ENCODE assay signal across 8 cellular contexts in the genomic region with DNA sequence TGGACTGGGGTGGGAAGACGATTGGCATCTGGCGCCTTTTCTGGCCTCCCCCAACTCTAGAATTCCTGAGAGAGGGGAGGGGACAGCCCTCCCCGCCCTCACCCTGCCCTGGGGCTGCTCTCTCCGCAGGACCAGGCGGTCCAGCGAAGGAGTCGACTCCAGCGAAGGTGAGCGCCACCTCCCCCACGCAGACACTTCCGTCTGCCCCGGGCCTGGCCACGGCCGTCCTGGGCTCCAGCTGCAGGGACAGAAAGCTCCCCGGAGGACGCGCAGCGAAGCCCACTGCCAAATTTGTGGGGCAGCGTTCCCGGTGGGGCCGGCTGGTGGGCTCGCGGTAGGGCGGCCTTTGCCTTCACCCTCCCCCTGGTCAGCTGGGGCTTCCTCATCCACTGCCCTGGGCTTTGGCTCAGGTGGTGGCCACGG. TPM values are rescaled to one million over a fixed set of nuclear protein-coding genes. Genes with fewer than 3 reads are reported as not detected.
DNase-seq lines count a peak whose midpoint lies in the region; ATAC-seq and TF ChIP-seq lines count a peak whose summit lies in the region.

No MANE protein-coding gene starts in this region.

- peak overlapping the region; percentile 94 for H3K4me2 ChIP-seq in mesendoderm (ENCODE audit: low read length)

- H3K4me1 ChIP-seq in BE2C (peaks cover 14% of the 10 kb centered on the region), mesendoderm (ENCODE audit: control insufficient read depth, low read depth, low read length) (peaks cover 7% of the 10 kb centered on the region), uterus (no peaks in the 10 kb centered on the region)

- H4K8ac ChIP-seq in mesendoderm (ENCODE audit: low read depth, low read length): no peak overlapping the region

- TF ChIP-seq CTCF in BE2C (IDR thresholded peaks at IDR 0.05; ENCODE audit: low read depth, low read length): no peak
- TF ChIP-seq CTCF in NB4 (IDR thresholded peaks at IDR 0.05; ENCODE audit: low read depth, low read length): no peak
- TF ChIP-seq CTCF in coronary artery (IDR thresholded peaks at IDR 0.05): no peak
- no peak for TF ChIP-seq CTCF in uterus (IDR thresholded peaks at IDR 0.05)

- DNase-seq in BE2C: no peak
- peak; percentile 27 for DNase-seq in NB4 (ENCODE audit: low read depth)
- no peak for DNase-seq in coronary artery (ENCODE audit: low spot score)
- DNase-seq in mesendoderm: peak; percentile 70
- peak; percentile 31 to 40 for DNase-seq in uterus

- H3K4ac ChIP-seq in mesendoderm (ENCODE audit: low read depth, low read length): peak overlapping the region; percentile 90

- H3K27ac ChIP-seq in coronary artery (peak overlapping the region; percentile 76 to 90), mesendoderm (ENCODE audit: low read depth, low read length) (peak overlapping the region; percentile 64), uterus (peak overlapping the region; percentile 71 to 84)

- H3K36me3 ChIP-seq in BE2C (peaks cover 22% of the 10 kb centered on the region), mesendoderm (ENCODE audit: control insufficient read depth, insufficient read depth, low read length) (peaks cover 10% of the 10 kb centered on the region), uterus (no peaks in the 10 kb centered on the region)

- ATAC-seq in GM21737 (IDR thresholded peaks at IDR 0.05; ENCODE audit: unreplicated experiment): no peak
- no peak for ATAC-seq in HG02571 (IDR thresholded peaks at IDR 0.05; ENCODE audit: unreplicated experiment)
- ATAC-seq in HG02870 (IDR thresholded peaks at IDR 0.05; ENCODE audit: unreplicated experiment): no peak

- peak overlapping the region; percentile 74 for H2AK5ac ChIP-seq in mesendoderm (ENCODE audit: low read length)

- H3K9me3 ChIP-seq in BE2C (no peaks in the 10 kb centered on the region), uterus (no peaks in the 10 kb centered on the region)

- TF ChIP-seq POLR2A in NB4 (IDR thresholded peaks at IDR 0.05; ENCODE audit: extremely low read depth, insufficient read length): no peak
- no peak for TF ChIP-seq POLR2A in uterus (IDR thresholded peaks at IDR 0.05)

- no peak overlapping the region for H2BK5ac ChIP-seq in mesendoderm (ENCODE audit: low read length)

- H3K56ac ChIP-seq in mesendoderm (ENCODE audit: low read length): peak overlapping the region; percentile 92

- peak overlapping the region; percentile 45 for H3K23ac ChIP-seq in mesendoderm (ENCODE audit: low read length)

- H2BK120ac ChIP-seq in mesendoderm (ENCODE audit: low read depth, low read length): no peak overlapping the region

- peak overlapping the region; percentile 83 for H3K9ac ChIP-seq in mesendoderm (ENCODE audit: low read length)

- intact Hi-C loops in uterus (cut with DNase I; ENCODE audit: low total_unique reads): loop anchor here (5.0 kb wide), 1 partner anchor 42 kb away; no protein-coding TSS in a partner anchor

- H3K18ac ChIP-seq in mesendoderm (ENCODE audit: low read length): peak overlapping the region; percentile 69

- H3K79me2 ChIP-seq in mesendoderm (ENCODE audit: control insufficient read depth, insufficient read depth, low read length): no peaks in the 10 kb centered on the region

- H3K79me1 ChIP-seq in mesendoderm (ENCODE audit: low read length): no peaks in the 10 kb centered on the region

- H4K5ac ChIP-seq in mesendoderm (ENCODE audit: low read length): no peak overlapping the region

- no CpG with 5 or more reads among the region's 25 CpGs for WGBS in mesendoderm (ENCODE audit: extremely low coverage, insufficient coverage, low lambda C conversion rate)

- H2BK15ac ChIP-seq in mesendoderm (replicated peaks; ENCODE audit: low read depth): no peak overlapping the region

- H3K27me3 ChIP-seq in BE2C (no peaks in the 10 kb centered on the region), mesendoderm (ENCODE audit: insufficient read depth, low read length, poor library complexity) (no peaks in the 10 kb centered on the region), uterus (no peaks in the 10 kb centered on the region)

- H3K4me3 ChIP-seq in BE2C (ENCODE audit: low read depth, low read length) (peak overlapping the region; percentile 60), NB4 (ENCODE audit: low read depth, low read length) (no peak overlapping the region), coronary artery (peak overlapping the region; percentile 100), mesendoderm (ENCODE audit: low read length) (peak overlapping the region; percentile 73), uterus (peak overlapping the region; percentile 64 to 75)

RNA-seq across cellular contexts. Expression of gene SSH3, which starts 0.7 kb away (rescaled TPM):
- 3.9 TPM for polyA plus RNA-seq in BE2C (2012; ENCODE audit: insufficient read depth, insufficient read length, low read depth)
- polyA plus RNA-seq in mesendoderm (2013, experiment 1 of 2): 27.4 TPM
- polyA plus RNA-seq in mesendoderm (2013, experiment 2 of 2): 28.5 TPM
- total RNA-seq in uterus: 10 to 100 TPM in 3 of 4 donors, 1 to 10 TPM in 1; 7.7 to 48.8 (median 19.1) TPM

RNA-seq across cellular contexts. Expression of gene ANKRD13D, which starts 14.9 kb away (rescaled TPM):
- 133 TPM for polyA plus RNA-seq in BE2C (2012; ENCODE audit: insufficient read depth, insufficient read length, low read depth)
- 11.0 TPM for polyA plus RNA-seq in mesendoderm (2013, experiment 1 of 2)
- 12.5 TPM for polyA plus RNA-seq in mesendoderm (2013, experiment 2 of 2)
- 10 to 100 TPM in 3 of 4 donors, 1 to 10 TPM in 1; 7.4 to 63.7 (median 22.5) TPM for total RNA-seq in uterus

RNA-seq across cellular contexts. Expression of gene GRK2, which starts 37.7 kb away (rescaled TPM):
- polyA plus RNA-seq in BE2C (2012; ENCODE audit: insufficient read depth, insufficient read length, low read depth): 272 TPM
- 30.4 TPM for polyA plus RNA-seq in mesendoderm (2013, experiment 1 of 2)
- polyA plus RNA-seq in mesendoderm (2013, experiment 2 of 2): 30.6 TPM
- total RNA-seq in uterus: 10 to 100 TPM; 25.0 to 93.8 (median 64.2) TPM

RNA-seq across cellular contexts. Expression of gene POLD4, which starts 49.3 kb away (rescaled TPM):
- 33.9 TPM for polyA plus RNA-seq in BE2C (2012; ENCODE audit: insufficient read depth, insufficient read length, low read depth)
- 16.0 TPM for polyA plus RNA-seq in mesendoderm (2013, experiment 1 of 2)
- 16.4 TPM for polyA plus RNA-seq in mesendoderm (2013, experiment 2 of 2)
- total RNA-seq in uterus: 10 to 100 TPM in 3 of 4 donors, 1 to 10 TPM in 1; 8.7 to 65.6 (median 31.3) TPM

Comparison
In these comparisons a context has a peak if more than half of its experiments do, and no peak if none do; other contexts are left out.
1. DNase-seq: peak in NB4 (single experiment), mesendoderm (single experiment) and uterus (2 of 2); none in BE2C (single experiment) and coronary artery (single experiment).
2. Peak in every context shown above with its lines, with median percentiles within 50 percentile points of each other: H3K27ac ChIP-seq.